Comparison of ENCODE assay signal across 8 cellular contexts in the genomic region with DNA sequence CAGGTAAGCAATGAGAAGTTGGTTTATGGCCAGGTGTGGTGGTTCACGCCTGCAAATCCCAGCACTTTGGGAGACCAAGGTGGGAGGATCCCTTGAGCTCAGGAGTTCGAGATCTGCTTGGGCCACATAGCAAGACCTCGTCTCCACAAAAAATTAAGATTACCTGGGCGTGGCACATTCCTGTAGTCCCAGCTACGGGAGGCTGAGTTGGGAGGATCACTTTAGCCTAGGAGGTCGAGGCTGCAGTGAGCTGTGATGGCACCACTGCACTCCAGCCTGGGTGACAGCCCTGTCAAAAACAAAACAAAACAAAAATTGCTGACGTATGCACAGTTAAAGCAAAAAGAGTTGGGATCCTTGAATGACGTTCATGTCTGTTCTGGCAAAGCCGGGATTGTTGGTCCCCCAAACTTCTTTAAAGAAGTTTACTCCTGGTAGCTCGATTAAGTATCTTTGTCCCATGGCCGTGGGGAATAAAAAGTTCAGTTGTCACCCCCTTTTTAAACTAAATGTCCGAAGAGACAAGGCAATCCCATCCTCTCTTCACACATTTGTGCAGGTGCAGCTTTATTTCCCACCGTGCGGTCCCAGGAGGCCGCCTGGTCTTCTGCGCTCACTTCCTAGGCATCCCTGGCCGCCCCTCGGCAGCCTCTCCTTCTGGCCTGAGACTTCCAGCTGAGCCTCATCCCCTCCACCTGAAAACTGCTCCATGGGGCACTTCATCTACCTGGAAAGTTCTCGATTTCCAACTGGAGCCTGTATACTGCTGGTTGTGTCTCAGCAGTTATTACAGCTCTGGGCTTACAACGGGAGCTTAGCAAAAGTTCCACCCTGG. TPM values are rescaled to one million over a fixed set of nuclear protein-coding genes. Genes with fewer than 3 reads are reported as not detected.
A peak's percentile ranks its signal among the peaks of the same experiment; 100 is the strongest.
DNase-seq lines count a peak whose midpoint lies in the region; ATAC-seq and TF ChIP-seq lines count a peak whose summit lies in the region.

No MANE protein-coding gene starts in this region.

- intact Hi-C loops in ovary (cut with DNase I), result no loop called here

- H3K27ac ChIP-seq in ovary, result peak overlapping the region; percentile 92 to 97

- H3K4me3 ChIP-seq in fibroblast of pulmonary artery (replicated peaks; ENCODE audit: low read depth, low read length) (peak overlapping the region; percentile 90), ovary (peak overlapping the region; percentile 96)

- no peak for TF ChIP-seq EP300 in ovary (IDR thresholded peaks at IDR 0.05)

- DNase-seq in fibroblast of pulmonary artery (ENCODE audit: low read depth), result no peak
- DNase-seq in ovary, result peak in 2 of 5 donors; percentile 34 to 52
- no peak for DNase-seq in NCI-H2081 treated with DMSO at 0.1 percent for 48 hours (lab: John Stamatoyannopoulos, UW)
- DNase-seq in COR-L47 (lab: John Stamatoyannopoulos, UW), result no peak
- DNase-seq in NCI-H774 (lab: John Stamatoyannopoulos, UW), result no peak

- H3K27me3 ChIP-seq in ovary, result no peaks in the 10 kb centered on the region

- peak; percentile 2 for ATAC-seq in GM18867 (IDR thresholded peaks at IDR 0.05; ENCODE audit: unreplicated experiment)
- ATAC-seq in HG02623 (IDR thresholded peaks at IDR 0.05; ENCODE audit: unreplicated experiment), result peak; percentile 6
- ATAC-seq in SK-N-SH treated with all-trans-retinoic acid at 6 μM for 48 hours, result peak; percentile 31

- H3K9me3 ChIP-seq in ovary, result no peaks in the 10 kb centered on the region

- H3K36me3 ChIP-seq in ovary, result no peaks in the 10 kb centered on the region

- no peak for TF ChIP-seq CTCF in fibroblast of pulmonary artery (IDR thresholded peaks at IDR 0.05; ENCODE audit: low read length, missing control alignments)
- no peak for TF ChIP-seq CTCF in ovary (IDR thresholded peaks at IDR 0.05)

- TF ChIP-seq POLR2A in ovary (IDR thresholded peaks at IDR 0.05), result no peak

- WGBS in ovary, 3 donors, result 33 to 35% (median 33%) methylated on average over 20 of the region's 20 CpGs

- H3K4me1 ChIP-seq in ovary (ENCODE audit: insufficient read depth), result peaks cover 4% of the 10 kb centered on the region

TF ChIP-seq in SK-N-SH treated with all-trans-retinoic acid at 6 μM for 48 hours, 23 proteins besides CTCF, POLR2A, EP300 and RAD21:
- TF ChIP-seq ZNF565 (CRISPR knock-in tag; conservative IDR thresholded peaks at IDR 0.05; ENCODE audit: low read depth), result no peak
- no peak for TF ChIP-seq CSDC2 (CRISPR knock-in tag; IDR thresholded peaks at IDR 0.05)
- TF ChIP-seq GLIS3 (CRISPR knock-in tag; IDR thresholded peaks at IDR 0.05), result no peak
- TF ChIP-seq, protein P1, sequence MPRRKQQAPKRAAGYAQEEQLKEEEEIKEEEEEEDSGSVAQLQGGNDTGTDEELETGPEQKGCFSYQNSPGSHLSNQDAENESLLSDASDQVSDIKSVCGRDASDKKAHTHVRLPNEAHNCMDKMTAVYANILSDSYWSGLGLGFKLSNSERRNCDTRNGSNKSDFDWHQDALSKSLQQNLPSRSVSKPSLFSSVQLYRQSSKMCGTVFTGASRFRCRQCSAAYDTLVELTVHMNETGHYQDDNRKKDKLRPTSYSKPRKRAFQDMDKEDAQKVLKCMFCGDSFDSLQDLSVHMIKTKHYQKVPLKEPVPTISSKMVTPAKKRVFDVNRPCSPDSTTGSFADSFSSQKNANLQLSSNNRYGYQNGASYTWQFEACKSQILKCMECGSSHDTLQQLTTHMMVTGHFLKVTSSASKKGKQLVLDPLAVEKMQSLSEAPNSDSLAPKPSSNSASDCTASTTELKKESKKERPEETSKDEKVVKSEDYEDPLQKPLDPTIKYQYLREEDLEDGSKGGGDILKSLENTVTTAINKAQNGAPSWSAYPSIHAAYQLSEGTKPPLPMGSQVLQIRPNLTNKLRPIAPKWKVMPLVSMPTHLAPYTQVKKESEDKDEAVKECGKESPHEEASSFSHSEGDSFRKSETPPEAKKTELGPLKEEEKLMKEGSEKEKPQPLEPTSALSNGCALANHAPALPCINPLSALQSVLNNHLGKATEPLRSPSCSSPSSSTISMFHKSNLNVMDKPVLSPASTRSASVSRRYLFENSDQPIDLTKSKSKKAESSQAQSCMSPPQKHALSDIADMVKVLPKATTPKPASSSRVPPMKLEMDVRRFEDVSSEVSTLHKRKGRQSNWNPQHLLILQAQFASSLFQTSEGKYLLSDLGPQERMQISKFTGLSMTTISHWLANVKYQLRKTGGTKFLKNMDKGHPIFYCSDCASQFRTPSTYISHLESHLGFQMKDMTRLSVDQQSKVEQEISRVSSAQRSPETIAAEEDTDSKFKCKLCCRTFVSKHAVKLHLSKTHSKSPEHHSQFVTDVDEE (CRISPR knock-in tag; IDR thresholded peaks at IDR 0.05), result no peak
- TF ChIP-seq ESRRG (CRISPR knock-in tag; IDR thresholded peaks at IDR 0.05), result no peak
- TF ChIP-seq TOX (CRISPR knock-in tag; IDR thresholded peaks at IDR 0.05; ENCODE audit: borderline replicate concordance), result no peak
- TF ChIP-seq PPARA (CRISPR knock-in tag; IDR thresholded peaks at IDR 0.05; ENCODE audit: borderline replicate concordance), result no peak
- TF ChIP-seq TCF4 (CRISPR knock-in tag; IDR thresholded peaks at IDR 0.05; ENCODE audit: borderline replicate concordance), result no peak
- TF ChIP-seq ZC3H10 (CRISPR knock-in tag; IDR thresholded peaks at IDR 0.05), result no peak
- no peak for TF ChIP-seq ZNF8 (CRISPR knock-in tag; IDR thresholded peaks at IDR 0.05)
- TF ChIP-seq, protein P2, sequence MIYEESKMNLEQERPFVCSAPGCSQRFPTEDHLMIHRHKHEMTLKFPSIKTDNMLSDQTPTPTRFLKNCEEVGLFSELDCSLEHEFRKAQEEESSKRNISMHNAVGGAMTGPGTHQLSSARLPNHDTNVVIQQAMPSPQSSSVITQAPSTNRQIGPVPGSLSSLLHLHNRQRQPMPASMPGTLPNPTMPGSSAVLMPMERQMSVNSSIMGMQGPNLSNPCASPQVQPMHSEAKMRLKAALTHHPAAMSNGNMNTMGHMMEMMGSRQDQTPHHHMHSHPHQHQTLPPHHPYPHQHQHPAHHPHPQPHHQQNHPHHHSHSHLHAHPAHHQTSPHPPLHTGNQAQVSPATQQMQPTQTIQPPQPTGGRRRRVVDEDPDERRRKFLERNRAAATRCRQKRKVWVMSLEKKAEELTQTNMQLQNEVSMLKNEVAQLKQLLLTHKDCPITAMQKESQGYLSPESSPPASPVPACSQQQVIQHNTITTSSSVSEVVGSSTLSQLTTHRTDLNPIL (CRISPR knock-in tag; IDR thresholded peaks at IDR 0.05; ENCODE audit: low read depth), result no peak
- TF ChIP-seq SNAI2 (CRISPR knock-in tag; IDR thresholded peaks at IDR 0.05), result no peak
- no peak for TF ChIP-seq RARB (CRISPR knock-in tag; IDR thresholded peaks at IDR 0.05)

RNA-seq across cellular contexts. Expression of a gene that starts 0.8 kb away (rescaled TPM):
- total RNA-seq in ovary, result 10 to 100 TPM; 18.6 to 30.9 (median 23.9) TPM
- 10 to 100 TPM; 10.9 to 11.1 TPM for polyA plus RNA-seq in ovary
